ENCODE assay signal across 2 cellular contexts in genomic region chr5:150219142-150219541, GRCh38.
A peak's percentile ranks its signal among the peaks of the same experiment; 100 is the strongest.
TF ChIP-seq lines count a peak whose summit lies in the region.

No MANE protein-coding gene starts in this region.

TF ChIP-seq in GM12891, 5 proteins besides CTCF, POLR2A, EP300 and RAD21:
- TF ChIP-seq SPI1 (IDR thresholded peaks at IDR 0.05; ENCODE audit: low read depth, low read length) (no peak), POLR2AphosphoS5 (IDR thresholded peaks at IDR 0.05; ENCODE audit: low read depth, low read length) (no peak), POU2F2 (IDR thresholded peaks at IDR 0.05; ENCODE audit: low read depth, low read length) (no peak), TAF1 (IDR thresholded peaks at IDR 0.05; ENCODE audit: low read depth, low read length) (no peak), PAX5 (IDR thresholded peaks at IDR 0.05; ENCODE audit: insufficient read depth, low read length, severe bottlenecking) (no peak)
TF ChIP-seq in GM12891: peak in this region for 0.

TF ChIP-seq in K562, 482 proteins besides CTCF, POLR2A, EP300 and RAD21:
- TF ChIP-seq MYNN (IDR thresholded peaks at IDR 0.05): peak; percentile 98
- TF ChIP-seq MYNN (CRISPR knock-in tag; IDR thresholded peaks at IDR 0.05): peak; percentile 79
- TF ChIP-seq USF1 (CRISPR knock-in tag; IDR thresholded peaks at IDR 0.05): peak; percentile 76
- TF ChIP-seq ATF4 (CRISPR knock-in tag; IDR thresholded peaks at IDR 0.05): no peak
- TF ChIP-seq, protein P1, sequence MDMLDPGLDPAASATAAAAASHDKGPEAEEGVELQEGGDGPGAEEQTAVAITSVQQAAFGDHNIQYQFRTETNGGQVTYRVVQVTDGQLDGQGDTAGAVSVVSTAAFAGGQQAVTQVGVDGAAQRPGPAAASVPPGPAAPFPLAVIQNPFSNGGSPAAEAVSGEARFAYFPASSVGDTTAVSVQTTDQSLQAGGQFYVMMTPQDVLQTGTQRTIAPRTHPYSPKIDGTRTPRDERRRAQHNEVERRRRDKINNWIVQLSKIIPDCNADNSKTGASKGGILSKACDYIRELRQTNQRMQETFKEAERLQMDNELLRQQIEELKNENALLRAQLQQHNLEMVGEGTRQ (CRISPR knock-in tag; IDR thresholded peaks at IDR 0.05): peak; percentile 67
- no peak for TF ChIP-seq MBD2 (IDR thresholded peaks at IDR 0.05; ENCODE audit: borderline replicate concordance, low read depth)
- peak; percentile 27 for TF ChIP-seq NFYB (IDR thresholded peaks at IDR 0.05; ENCODE audit: extremely low read depth, insufficient read length)
- TF ChIP-seq ELK3 (CRISPR knock-in tag; IDR thresholded peaks at IDR 0.05): no peak
- TF ChIP-seq RAD51 (IDR thresholded peaks at IDR 0.05; ENCODE audit: borderline replicate concordance, low read depth): peak; percentile 61
- TF ChIP-seq PHF8 (IDR thresholded peaks at IDR 0.05; ENCODE audit: borderline replicate concordance, low read length): no peak
